ENCODE assay signal across 20 cellular contexts in the genomic region with DNA sequence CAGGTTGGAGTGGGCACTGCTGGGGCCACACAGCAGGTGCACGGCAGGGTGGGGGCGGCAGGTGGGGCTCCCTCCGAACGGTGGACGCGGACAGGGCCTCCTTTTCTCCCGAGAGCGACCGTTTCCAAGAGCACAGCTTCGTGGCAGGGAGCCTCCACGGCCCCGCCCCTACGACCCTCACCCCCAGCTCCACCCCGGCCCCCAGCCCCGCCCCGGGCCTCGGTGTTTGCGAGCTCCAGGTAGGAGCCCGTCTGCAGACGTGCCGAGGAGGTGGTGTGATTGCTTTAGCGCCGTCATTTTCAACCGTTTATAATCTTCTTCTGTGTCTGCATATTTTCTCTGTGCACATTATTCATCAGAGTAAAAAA. TPM values are rescaled to one million over a fixed set of nuclear protein-coding genes. Genes with fewer than 3 reads are reported as not detected.
DNase-seq lines count a peak whose midpoint lies in the region; ATAC-seq and TF ChIP-seq lines count a peak whose summit lies in the region.
"Had no signal": no experiment of that assay in that cellular context is flagged by ENCODE, and none has a peak within 500 bp of the region (broad histone marks: within the 10 kb centered on the region; RNA-seq: fewer than 3 reads in every experiment).

No MANE protein-coding gene starts in this region.

- H3K9ac ChIP-seq in BLaER1: no peak overlapping the region

- peaks cover 8% of the 10 kb centered on the region; the same call in 1 of the 2 replicates for H3K27me3 ChIP-seq in BLaER1
- H3K27me3 ChIP-seq in H7 (ENCODE audit: control insufficient read depth, insufficient read depth, low read length): peaks cover 5% of the 10 kb centered on the region
- peaks cover 39% of the 10 kb centered on the region for H3K27me3 ChIP-seq in lower lobe of right lung (ENCODE audit: low read depth)

- H3K4me1 Mint-ChIP-seq in endothelial cell (ENCODE audit: unreplicated experiment): no peaks in the 10 kb centered on the region

- H3K9me3 Mint-ChIP-seq in endothelial cell (ENCODE audit: unreplicated experiment): no peaks in the 10 kb centered on the region
- H3K9me3 Mint-ChIP-seq: CD4-positive, alpha-beta memory T cell; H9 had no signal

- H4K20me1 ChIP-seq in BLaER1: no peaks in the 10 kb centered on the region

- H3K4me1 ChIP-seq in BLaER1 (peaks cover 49% of the 10 kb centered on the region), lower lobe of right lung (no peaks in the 10 kb centered on the region)

- peaks cover 17% of the 10 kb centered on the region for H3K27me3 Mint-ChIP-seq in endothelial cell (ENCODE audit: unreplicated experiment)

- H3K4me3 ChIP-seq in BLaER1: no peak overlapping the region
- no peak overlapping the region for H3K4me3 ChIP-seq in H7 (ENCODE audit: insufficient read depth, low read depth, low read length)
- H3K4me3 ChIP-seq in lower lobe of right lung: no peak overlapping the region

- H3K9me3 ChIP-seq in BLaER1 (no peaks in the 10 kb centered on the region), lower lobe of right lung (no peaks in the 10 kb centered on the region)

- intact Hi-C loops in posterior cingulate gyrus (cut with DNase I): no loop called here
- intact Hi-C loops in lower lobe of right lung (cut with DNase I): no loop called here

- TF ChIP-seq CTCF in endothelial cell (IDR thresholded peaks at IDR 0.05; ENCODE audit: unreplicated experiment) (no peak), lower lobe of right lung (IDR thresholded peaks at IDR 0.05) (no peak)

- H3K4me2 ChIP-seq in BLaER1: peak overlapping the region; percentile 89

- no peaks in the 10 kb centered on the region for H3K36me3 Mint-ChIP-seq in endothelial cell (ENCODE audit: low read depth, unreplicated experiment)
- H3K36me3 Mint-ChIP-seq: CD4-positive, alpha-beta memory T cell had no signal

- H3K27ac Mint-ChIP-seq in endothelial cell (ENCODE audit: unreplicated experiment): no peak overlapping the region
- H3K27ac Mint-ChIP-seq: CD4-positive, alpha-beta memory T cell had no signal

- H3K27ac ChIP-seq in BLaER1 (no peak overlapping the region), lower lobe of right lung (no peak overlapping the region)

- peak overlapping the region; percentile 25 for H3K4me3 Mint-ChIP-seq in endothelial cell (ENCODE audit: unreplicated experiment)
- H3K4me3 Mint-ChIP-seq: B cell; CD4-positive, alpha-beta memory T cell had no signal

- ATAC-seq in HG03280 (IDR thresholded peaks at IDR 0.05; ENCODE audit: unreplicated experiment) (no peak), lower lobe of right lung (no peak)
- ATAC-seq: HCT116 had no signal

- peak; percentile 45 for DNase-seq in DMS79 treated with DMSO at 0.1 percent for 48 hours (lab: John Stamatoyannopoulos, UW)
- no peak for DNase-seq in DMS79 (lab: John Stamatoyannopoulos, UW)
- DNase-seq in H7: peak; percentile 87
- no peak for DNase-seq in endothelial cell (ENCODE audit: low spot score)
- DNase-seq in posterior cingulate gyrus: no peak
- no peak for DNase-seq in lower lobe of right lung
- DNase-seq: C1 segment of cervical spinal cord, Calu3, COR-L47, DMS153, GF-D8, H9 had no signal

- H3K36me3 ChIP-seq in BLaER1 (no peaks in the 10 kb centered on the region), H7 (replicated peaks; ENCODE audit: control insufficient read depth, insufficient read depth, low read length) (no peaks in the 10 kb centered on the region), lower lobe of right lung (no peaks in the 10 kb centered on the region)

RNA-seq across cellular contexts. Expression of gene GRIN1, which starts 8.8 kb away (rescaled TPM):
- 0.33 and 0.52 TPM in 2 replicates for total RNA-seq in H7 (2014; rRNA removed; shearing (Covaris generic))
- total RNA-seq in endothelial cell (ENCODE audit: unreplicated experiment) (not detected), lower lobe of right lung (0.92 TPM)
- total RNA-seq: B cell; CD4-positive, alpha-beta memory T cell; G401 had no signal

RNA-seq across cellular contexts. Expression of gene LRRC26, which starts 22.1 kb away (rescaled TPM):
- total RNA-seq in H7 (2014; rRNA removed; shearing (Covaris generic)): 0.59 and 0.67 TPM in 2 replicates
- total RNA-seq in endothelial cell (ENCODE audit: unreplicated experiment) (not detected), lower lobe of right lung (1.0 TPM)
- total RNA-seq: B cell; CD4-positive, alpha-beta memory T cell; Daoy had no signal

RNA-seq across cellular contexts. Expression of gene TMEM210, which starts 24.1 kb away (rescaled TPM):
- total RNA-seq in H7 (2014; rRNA removed; shearing (Covaris generic)): not detected in 2 replicates
- total RNA-seq in endothelial cell (ENCODE audit: unreplicated experiment) (not detected), lower lobe of right lung (not detected)
- total RNA-seq: B cell; Calu3; CD4-positive, alpha-beta memory T cell; Daoy; G401; H1; H9 had no signal

RNA-seq across cellular contexts. Expression of gene DPP7, which starts 33.2 kb away (rescaled TPM):
- total RNA-seq in H7 (2014; rRNA removed; shearing (Covaris generic)): 15.8 and 18.2 TPM in 2 replicates
- 6.1 TPM for total RNA-seq in endothelial cell (ENCODE audit: unreplicated experiment)
- 190 TPM for total RNA-seq in lower lobe of right lung

RNA-seq across cellular contexts. Expression of gene ANAPC2, which starts 40.6 kb away (rescaled TPM):
- 26.2 and 37.0 TPM in 2 replicates for total RNA-seq in H7 (2014; rRNA removed; shearing (Covaris generic))
- total RNA-seq in endothelial cell (ENCODE audit: unreplicated experiment) (76.8 TPM), lower lobe of right lung (58.2 TPM)

Comparison
In these comparisons a context has a peak if more than half of its experiments do, and no peak if none do; other contexts are left out.
1. DNase-seq: peak in DMS79 treated with DMSO at 0.1 percent for 48 hours (single experiment) and H7 (single experiment); none in DMS79 (single experiment), endothelial cell (single experiment), posterior cingulate gyrus (0 of 10) and lower lobe of right lung (single experiment).